In the genomic region with DNA sequence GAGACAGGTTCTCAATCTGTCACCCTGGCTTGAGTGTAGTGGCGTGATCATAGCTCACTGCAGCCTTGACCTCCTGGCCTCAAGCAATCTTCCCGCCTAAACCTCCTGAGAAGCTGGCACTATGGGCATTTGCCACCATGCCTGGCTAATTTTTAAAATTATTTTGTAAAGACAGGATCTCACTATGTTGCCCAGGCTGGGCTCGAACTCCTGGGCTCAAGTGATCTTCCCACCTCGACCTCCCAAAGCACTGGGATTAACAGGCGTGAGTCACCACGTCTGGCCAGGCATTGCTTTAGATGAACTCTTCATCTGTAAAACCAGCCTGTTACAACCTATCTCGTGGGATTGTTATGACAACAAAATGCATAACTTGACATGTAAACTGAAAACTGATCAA, we compare ENCODE assay signal across 12 cellular contexts.
"Had no signal": no experiment of that assay in that cellular context is flagged by ENCODE, and none has a peak within 500 bp of the region (broad histone marks: within the 10 kb centered on the region; RNA-seq: fewer than 3 reads in every experiment).

No MANE protein-coding gene starts in this region.

- H3K27ac ChIP-seq: esophagus squamous epithelium, thyroid gland had no signal

- H3K4me3 ChIP-seq: esophagus squamous epithelium, lung, thyroid gland had no signal

- H3K9me3 Mint-ChIP-seq: activated CD4-positive, alpha-beta memory T cell treated with anti-CD3 and anti-CD28 coated beads, Interleukin-2, amount 10 ng/mL, durations not matched to agents 7 days and 5 days had no signal

- H3K9me3 ChIP-seq: esophagus squamous epithelium, thyroid gland had no signal

- H3K27ac Mint-ChIP-seq: activated CD4-positive, alpha-beta memory T cell treated with anti-CD3 and anti-CD28 coated beads, Interleukin-2, amount 10 ng/mL, durations not matched to agents 7 days and 5 days; activated naive CD8-positive, alpha-beta T cell treated with anti-CD3 and anti-CD28 coated beads for 36 hours had no signal

- H3K4me3 Mint-ChIP-seq: activated CD4-positive, alpha-beta memory T cell treated with anti-CD3 and anti-CD28 coated beads, Interleukin-2, amount 10 ng/mL, durations not matched to agents 7 days and 5 days had no signal

- DNase-seq: activated CD4-positive, alpha-beta memory T cell treated with anti-CD3 and anti-CD28 coated beads, Interleukin-2, amount 10 ng/mL, durations not matched to agents 7 days and 5 days; activated CD4-positive, alpha-beta T cell treated with anti-CD3 and anti-CD28 coated beads for 1 hour; activated naive CD8-positive, alpha-beta T cell treated with anti-CD3 and anti-CD28 coated beads for 36 hours; aorta; esophagus squamous epithelium; foreskin fibroblast; glutamatergic neuron; left colon; midbrain; stimulated activated CD4-positive, alpha-beta T cell treated with anti-CD3 and anti-CD28 coated beads, Interleukin-2, amount 100 ng/mL, for 48 hours; thyroid gland had no signal

- ATAC-seq: left colon had no signal

- H3K27me3 Mint-ChIP-seq: activated CD4-positive, alpha-beta memory T cell treated with anti-CD3 and anti-CD28 coated beads, Interleukin-2, amount 10 ng/mL, durations not matched to agents 7 days and 5 days; activated naive CD8-positive, alpha-beta T cell treated with anti-CD3 and anti-CD28 coated beads for 36 hours had no signal

- H3K27me3 ChIP-seq: esophagus squamous epithelium, thyroid gland had no signal
